Comparison of ENCODE assay signal across 11 cellular contexts in the genomic region with DNA sequence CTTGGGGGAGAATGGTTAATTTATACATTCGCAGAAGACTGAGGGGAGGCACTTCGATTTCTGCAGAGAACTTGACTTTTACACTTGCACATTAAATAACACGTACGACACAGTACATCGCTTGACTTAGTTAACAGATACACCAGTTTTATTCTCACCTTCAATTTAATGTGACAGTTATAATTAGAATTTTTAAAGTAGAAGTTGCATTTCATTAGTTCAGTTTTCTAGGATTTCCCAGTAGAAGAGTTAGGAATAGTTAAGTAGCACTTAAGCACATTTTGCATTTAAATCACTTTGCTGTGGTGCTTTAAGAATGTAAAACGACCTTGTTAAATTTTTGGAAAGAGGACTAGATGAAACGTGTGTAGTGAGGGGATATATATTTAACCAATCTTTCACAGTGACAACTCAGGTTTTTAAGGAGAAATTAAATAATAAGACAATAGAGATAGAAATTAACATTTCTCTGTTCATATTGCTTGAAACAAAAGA. TPM values are rescaled to one million over a fixed set of nuclear protein-coding genes. Genes with fewer than 3 reads are reported as not detected.
A peak's percentile ranks its signal among the peaks of the same experiment; 100 is the strongest.
DNase-seq lines count a peak whose midpoint lies in the region; ATAC-seq, FAIRE-seq and TF ChIP-seq lines count a peak whose summit lies in the region.
"Had no signal": no experiment of that assay in that cellular context is flagged by ENCODE, and none has a peak within 500 bp of the region (broad histone marks: within the 10 kb centered on the region; RNA-seq: fewer than 3 reads in every experiment).

No MANE protein-coding gene starts in this region.

- H3K4me2 ChIP-seq in keratinocyte (ENCODE audit: control insufficient read depth, extremely low read depth, insufficient read depth, low read depth, low read length): peak overlapping the region; percentile 99

- H3K4me3 ChIP-seq in keratinocyte (ENCODE audit: control insufficient read depth in 2 of 3, extremely low read depth in 1 of 3, insufficient read depth in 2 of 3, low read depth in 1 of 3, low read length in 3 of 3) (no peak overlapping the region), stomach (peak overlapping the region in 3 of 4 donors; percentile 76 to 91 (median 77))

- H3K27me3 Mint-ChIP-seq in activated naive CD8-positive, alpha-beta T cell: no peaks in the 10 kb centered on the region
- peaks cover 14% of the 10 kb centered on the region for H3K27me3 Mint-ChIP-seq in activated naive CD8-positive, alpha-beta T cell treated with anti-CD3 and anti-CD28 coated beads for 36 hours
- peaks cover 6 to 7% of the 10 kb centered on the region in 2 donors for H3K27me3 Mint-ChIP-seq in T-cell

- no peak for TF ChIP-seq EP300 in stomach (IDR thresholded peaks at IDR 0.05)

- H3K9me1 ChIP-seq in keratinocyte (ENCODE audit: control insufficient read depth, extremely low read depth, insufficient read depth, low read length): no peaks in the 10 kb centered on the region

- H3K36me3 ChIP-seq in keratinocyte (ENCODE audit: control insufficient read depth in 2 of 2, extremely low read depth in 1 of 2, insufficient read depth in 2 of 2, low read length in 2 of 2) (no peaks in the 10 kb centered on the region), stomach (no peaks in the 10 kb centered on the region)

- H3K27ac Mint-ChIP-seq in activated naive CD8-positive, alpha-beta T cell: no peak overlapping the region
- no peak overlapping the region for H3K27ac Mint-ChIP-seq in activated naive CD8-positive, alpha-beta T cell treated with anti-CD3 and anti-CD28 coated beads for 36 hours
- H3K27ac Mint-ChIP-seq in T-cell: no peak overlapping the region

- no peak for TF ChIP-seq POLR2A in stomach (IDR thresholded peaks at IDR 0.05)

- 23 to 32% (median 30%) methylated on average over 7 of the region's 7 CpGs for whole genome bisulfite sequencing in stomach, 5 donors

- peaks cover 18% of the 10 kb centered on the region for H3K4me1 Mint-ChIP-seq in activated naive CD8-positive, alpha-beta T cell (ENCODE audit: low read depth)
- H3K4me1 Mint-ChIP-seq in activated naive CD8-positive, alpha-beta T cell treated with anti-CD3 and anti-CD28 coated beads for 36 hours: peaks cover 19% of the 10 kb centered on the region
- peaks cover 12 to 19% (median 18%) of the 10 kb centered on the region in 3 donors for H3K4me1 Mint-ChIP-seq in T-cell

- no peak for FAIRE-seq in keratinocyte (lab: Jason Lieb, UNC)
- FAIRE-seq: kidney had no signal

- H3K27ac ChIP-seq in keratinocyte (ENCODE audit: control insufficient read depth, insufficient read depth, low read length): no peak overlapping the region
- peak overlapping the region in 2 of 5 donors; percentile 87 to 91 for H3K27ac ChIP-seq in stomach
- H3K27ac ChIP-seq: epithelial cell of prostate had no signal

- peak overlapping the region; percentile 87 for H3K4me3 Mint-ChIP-seq in activated naive CD8-positive, alpha-beta T cell
- H3K4me3 Mint-ChIP-seq in activated naive CD8-positive, alpha-beta T cell treated with anti-CD3 and anti-CD28 coated beads for 36 hours: no peak overlapping the region
- peak overlapping the region; percentile 80 to 83 (median 81) for H3K4me3 Mint-ChIP-seq in T-cell

- ATAC-seq in T-cell (replicated peaks in 1 of 4): no peak
- ATAC-seq in HG02885 (IDR thresholded peaks at IDR 0.05; ENCODE audit: poor library complexity, unreplicated experiment): no peak

- dilution Hi-C loops in keratinocyte (cut with MboI; ENCODE audit: extremely low pct_ligation_motif_present, low sequenced_read_pairs): no loop called here

- no peak overlapping the region for H2AFZ ChIP-seq in keratinocyte (ENCODE audit: control insufficient read depth, low read length)

- H3K36me3 Mint-ChIP-seq in activated naive CD8-positive, alpha-beta T cell: no peaks in the 10 kb centered on the region
- H3K36me3 Mint-ChIP-seq in activated naive CD8-positive, alpha-beta T cell treated with anti-CD3 and anti-CD28 coated beads for 36 hours: no peaks in the 10 kb centered on the region
- no peaks in the 10 kb centered on the region for H3K36me3 Mint-ChIP-seq in T-cell

- intact Hi-C loops in stomach (cut with DNase I; ENCODE audit: low total_unique reads): no loop called here

- peaks cover 2% of the 10 kb centered on the region for H3K79me2 ChIP-seq in keratinocyte (ENCODE audit: control insufficient read depth, insufficient read depth, low read length)

- H3K4me1 ChIP-seq in keratinocyte (ENCODE audit: control insufficient read depth, extremely low read depth, insufficient read depth, low read length) (peaks cover 23% of the 10 kb centered on the region), stomach (peaks cover 15 to 25% (median 21%) of the 10 kb centered on the region in 4 donors)

- H4K20me1 ChIP-seq in keratinocyte (ENCODE audit: control insufficient read depth, extremely low read depth, insufficient read depth, low read length): no peaks in the 10 kb centered on the region

- TF ChIP-seq CTCF in keratinocyte (optimal IDR thresholded peaks at IDR 0.05 in 1 of 3, IDR thresholded peaks at IDR 0.05 in 1 of 3, conservative IDR thresholded peaks at IDR 0.05 in 1 of 3; ENCODE audit: extremely low read depth in 1 of 3, insufficient read depth in 2 of 3, low read length in 3 of 3) (no peak), stomach (IDR thresholded peaks at IDR 0.05) (no peak)

- H3K9me3 ChIP-seq in keratinocyte (ENCODE audit: control insufficient read depth, low read depth, low read length) (no peaks in the 10 kb centered on the region), stomach (no peaks in the 10 kb centered on the region)

- no peak overlapping the region for H3K9ac ChIP-seq in keratinocyte (ENCODE audit: control insufficient read depth, extremely low read depth, insufficient read depth, low read length)

- POLR2A ChIA-PET in T-cell (lab: Charles Lee): interaction anchor here in 1 of 2 donors (0.6 kb wide), 1 partner anchor 54 kb away, joined by 5 read pairs; no protein-coding TSS in a partner anchor

- DNase-seq in activated naive CD8-positive, alpha-beta T cell treated with anti-CD3 and anti-CD28 coated beads for 36 hours: no peak
- DNase-seq in T-cell (no peak), keratinocyte (ENCODE audit: low read depth, low spot score) (no peak), stomach (no peak), GDM1 (lab: John Stamatoyannopoulos, UW) (no peak)
- no peak for DNase-seq in activated effector memory CD4-positive, alpha-beta T cell treated with Interleukin-2 at 50 U/mL for 16 hours
- DNase-seq: amniotic stem cell, kidney had no signal

- H3K27me3 ChIP-seq in keratinocyte (ENCODE audit: control insufficient read depth, extremely low read depth, insufficient read depth, low read length) (no peaks in the 10 kb centered on the region), stomach (peaks cover 0 to 23% (median 0%) of the 10 kb centered on the region in 3 donors)

- no peaks in the 10 kb centered on the region for H3K9me3 Mint-ChIP-seq in activated naive CD8-positive, alpha-beta T cell (ENCODE audit: low read depth)
- H3K9me3 Mint-ChIP-seq in activated naive CD8-positive, alpha-beta T cell treated with anti-CD3 and anti-CD28 coated beads for 36 hours: no peaks in the 10 kb centered on the region
- no peaks in the 10 kb centered on the region for H3K9me3 Mint-ChIP-seq in T-cell

- CTCF ChIA-PET in T-cell (lab: Charles Lee): no interaction called here

RNA-seq across cellular contexts. Expression of a gene that starts 1.7 kb away (rescaled TPM):
- 1 to 10 TPM; 8.6 to 9.3 TPM for total RNA-seq in activated naive CD8-positive, alpha-beta T cell treated with anti-CD3 and anti-CD28 coated beads for 36 hours
- total RNA-seq in T-cell (1 to 10 TPM; 1.1 to 2.0 (median 1.5) TPM), stomach (10 to 100 TPM in 1 of 5 donors, 1 to 10 TPM in 3, under 1 TPM in 1; 0.58 to 10.4 (median 8.0) TPM)
- polyA plus RNA-seq in keratinocyte (1.7 to 5.5 TPM (median 2.1 TPM) in 3 replicates), stomach (1 to 10 TPM in 1 of 3 donors, under 1 TPM in 2; 0.92 to 1.1 (median 0.95) TPM)
- polyA plus RNA-seq in keratinocyte (2011; ENCODE audit: low read depth): 0.99 TPM
- polyA plus RNA-seq in keratinocyte (2011; cell fraction: cytosol; rRNA removed): 2.7 TPM in 2 replicates
- polyA plus RNA-seq in keratinocyte (2011; cell fraction: nucleus; rRNA removed): 4.2 and 4.5 TPM in 2 replicates
- 2.9 and 4.2 TPM in 2 replicates for polyA plus RNA-seq in keratinocyte (2012; ENCODE audit: low replicate concordance)
- polyA minus RNA-seq in keratinocyte: 4.3 to 10.7 TPM (median 6.9 TPM) in 3 replicates
- 9.2 TPM for polyA minus RNA-seq in keratinocyte (2011; cell fraction: cytosol; rRNA and poly(A)+ RNA removed)
- polyA minus RNA-seq in keratinocyte (2011; cell fraction: nucleus; rRNA and poly(A)+ RNA removed): 5.9 and 7.6 TPM in 2 replicates

Comparison
In these comparisons a context has a peak if more than half of its experiments do, and no peak if none do; other contexts are left out.
1. H3K4me3 ChIP-seq: peak in stomach (3 of 4); none in keratinocyte (0 of 3).